In genomic region chr13:111287201-111287600, GRCh38 we compare ENCODE assay signal across 24 cellular contexts. TPM values are rescaled to one million over a fixed set of nuclear protein-coding genes. Genes with fewer than 3 reads are reported as not detected.
"Had no signal": no experiment of that assay in that cellular context is flagged by ENCODE, and none has a peak within 500 bp of the region (broad histone marks: within the 10 kb centered on the region; RNA-seq: fewer than 3 reads in every experiment).

No MANE protein-coding gene starts in this region.

- DNase-seq: activated CD4-positive, alpha-beta T cell treated with anti-CD3 and anti-CD28 coated beads for 48 hours; activated CD4-positive, alpha-beta T cell treated with anti-CD3 and anti-CD28 coated beads, Interleukin-2, amount 50 U/mL, for 48 hours; activated CD8-positive, alpha-beta memory T cell treated with anti-CD3 and anti-CD28 coated beads, Interleukin-2, amount 10 ng/mL, durations not matched to agents 7 days and 5 days; activated effector memory CD4-positive, alpha-beta T cell treated with anti-CD3 and anti-CD28 coated beads, Interleukin-2, amount 50 U/mL, for 16 hours; activated naive CD4-positive, alpha-beta T cell treated with Interleukin-2 at 50 U/mL for 16 hours; activated naive CD8-positive, alpha-beta T cell treated with anti-CD3 and anti-CD28 coated beads, Interleukin-2, amount 50 U/mL, for 24 hours; activated T-cell treated with anti-CD3 and anti-CD28 coated beads, Interleukin-2, amount 50 U/mL, for 4 hours; amniotic stem cell; KG1; NCI-H1105; NCI-H1694 treated with DMSO at 0.1 percent for 48 hours; NCI-H2029 treated with DMSO at 0.1 percent for 48 hours; NCI-H510A treated with DMSO at 0.1 percent for 48 hours; NK-92 treated with Interleukin-12 subunit alpha and Interleukin-12 subunit beta, amount 100 ng/mL, for 24 hours; Peyer's patch; Right ventricle myocardium superior; SW 1271 had no signal

- H3K4me1 Mint-ChIP-seq: activated CD8-positive, alpha-beta memory T cell treated with anti-CD3 and anti-CD28 coated beads, Interleukin-2, amount 10 ng/mL, durations not matched to agents 7 days and 5 days; activated naive CD8-positive, alpha-beta T cell treated with anti-CD3 and anti-CD28 coated beads, Interleukin-2, amount 50 U/mL, for 24 hours had no signal

- H3K27me3 Mint-ChIP-seq: activated CD8-positive, alpha-beta memory T cell treated with anti-CD3 and anti-CD28 coated beads, Interleukin-2, amount 10 ng/mL, durations not matched to agents 7 days and 5 days; activated naive CD8-positive, alpha-beta T cell treated with anti-CD3 and anti-CD28 coated beads, Interleukin-2, amount 50 U/mL, for 24 hours; IgD-negative memory B cell had no signal

- H3K9me3 Mint-ChIP-seq: activated naive CD4-positive, alpha-beta T cell treated with anti-CD3 and anti-CD28 coated beads, Interleukin-2, amount 50 U/mL, for 72 hours; activated naive CD8-positive, alpha-beta T cell treated with anti-CD3 and anti-CD28 coated beads, Interleukin-2, amount 50 U/mL, for 24 hours; activated T-cell treated with anti-CD3 and anti-CD28 coated beads, Interleukin-2, amount 50 U/mL, for 4 hours; IgD-negative memory B cell; T-helper 2 cell treated with Interferon-gamma antibody and Interleukin-4, amounts not matched to agents 5 μg/mL and 100 μg/mL, for 36 hours had no signal

- H3K4me3 ChIP-seq: Peyer's patch, SJSA1 had no signal

- ATAC-seq: activated CD4-positive, CD25-positive, alpha-beta regulatory T cell treated with anti-CD3 and anti-CD28 coated beads, Interleukin-2, amount 50 U/mL, for 24 hours; activated CD8-positive, alpha-beta memory T cell treated with anti-CD3 and anti-CD28 coated beads, Interleukin-2, amount 10 ng/mL, durations not matched to agents 7 days and 5 days; activated naive CD8-positive, alpha-beta T cell treated with anti-CD3 and anti-CD28 coated beads, Interleukin-2, amount 50 U/mL, for 24 hours; activated T-cell treated with anti-CD3 and anti-CD28 coated beads, Interleukin-2, amount 50 U/mL, for 4 hours had no signal

- H3K9me3 ChIP-seq: Peyer's patch, SJSA1 had no signal

- H3K4me3 Mint-ChIP-seq: activated CD8-positive, alpha-beta memory T cell treated with anti-CD3 and anti-CD28 coated beads, Interleukin-2, amount 10 ng/mL, durations not matched to agents 7 days and 5 days; activated naive CD8-positive, alpha-beta T cell treated with anti-CD3 and anti-CD28 coated beads, Interleukin-2, amount 50 U/mL, for 24 hours; activated T-cell treated with anti-CD3 and anti-CD28 coated beads, Interleukin-2, amount 50 U/mL, for 4 hours; T-helper 2 cell treated with Interferon-gamma antibody and Interleukin-4, amounts not matched to agents 5 μg/mL and 100 μg/mL, for 36 hours had no signal

- H3K27ac ChIP-seq: Peyer's patch, RWPE1, SJSA1 had no signal

- H3K4me1 ChIP-seq: Peyer's patch had no signal

- H3K27ac Mint-ChIP-seq: activated CD8-positive, alpha-beta memory T cell treated with anti-CD3 and anti-CD28 coated beads, Interleukin-2, amount 10 ng/mL, durations not matched to agents 7 days and 5 days; activated naive CD8-positive, alpha-beta T cell treated with anti-CD3 and anti-CD28 coated beads, Interleukin-2, amount 50 U/mL, for 24 hours; T-helper 2 cell treated with Interferon-gamma antibody and Interleukin-4, amounts not matched to agents 5 μg/mL and 100 μg/mL, for 36 hours had no signal

- H3K27me3 ChIP-seq: Peyer's patch, SJSA1 had no signal

RNA-seq across cellular contexts. Expression of gene TEX29, which starts 33.2 kb away (rescaled TPM):
- total RNA-seq: MCF 10A, Peyer's patch, Right ventricle myocardium superior had no signal
- polyA plus RNA-seq: IgD-negative memory B cell had no signal
